ENCODE assay signal across 28 cellular contexts in the genomic region with DNA sequence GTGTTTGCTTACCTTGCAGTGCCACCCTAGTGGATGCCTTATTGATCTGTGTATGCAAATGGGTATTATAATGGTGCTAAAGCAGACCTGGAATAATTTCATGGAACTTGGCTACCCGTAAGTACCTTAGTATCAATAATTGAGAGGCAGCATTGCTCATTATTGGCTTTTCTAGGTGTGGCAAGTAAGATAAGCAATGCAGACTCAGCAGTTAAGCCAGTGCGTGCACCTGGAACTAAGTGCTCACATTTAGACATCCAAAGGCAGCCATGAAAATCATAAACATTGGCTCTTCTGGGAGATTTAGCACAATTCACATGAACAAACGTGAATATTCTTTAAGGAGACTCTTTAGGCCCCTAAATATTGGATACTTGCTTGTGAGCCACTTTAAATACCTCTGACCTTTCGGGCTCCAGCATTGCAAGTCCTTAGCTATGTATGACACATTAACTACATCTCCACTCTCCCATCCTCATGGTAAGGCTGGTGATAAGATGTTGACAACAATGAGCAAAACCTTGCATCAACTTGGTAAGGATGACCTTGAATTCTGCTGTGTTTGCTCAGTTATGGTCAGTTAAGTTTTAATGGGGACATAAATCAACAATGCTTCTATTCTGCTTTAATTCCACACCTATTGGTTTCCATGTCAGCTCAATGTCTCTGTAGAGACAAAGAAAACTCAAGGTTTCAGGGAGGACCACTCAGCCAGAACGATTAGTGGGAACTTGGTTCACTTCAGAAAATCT.
DNase-seq lines count a peak whose midpoint lies in the region; ATAC-seq and TF ChIP-seq lines count a peak whose summit lies in the region.
"Had no signal": no experiment of that assay in that cellular context is flagged by ENCODE, and none has a peak within 500 bp of the region (broad histone marks: within the 10 kb centered on the region; RNA-seq: fewer than 3 reads in every experiment).

No MANE protein-coding gene starts in this region.

- no peak for TF ChIP-seq CTCF in PC-9 (conservative IDR thresholded peaks at IDR 0.05)
- TF ChIP-seq CTCF in Peyer's patch (IDR thresholded peaks at IDR 0.05) = no peak

- TF ChIP-seq POLR2A in Peyer's patch (IDR thresholded peaks at IDR 0.05) = no peak

- H3K4me1 ChIP-seq in PC-9 (replicated peaks; ENCODE audit: insufficient read depth) (no peaks in the 10 kb centered on the region), Peyer's patch (no peaks in the 10 kb centered on the region)
- H3K4me1 ChIP-seq: esophagus muscularis mucosa, foreskin keratinocyte, heart left ventricle, uterus had no signal

- H3K27me3 ChIP-seq in PC-9 (ENCODE audit: insufficient read depth, low read depth) (no peaks in the 10 kb centered on the region; the same call in 1 of the 2 replicates), Peyer's patch (no peaks in the 10 kb centered on the region)
- H3K27me3 ChIP-seq: esophagus muscularis mucosa, foreskin keratinocyte, heart left ventricle, uterus had no signal

- no peak overlapping the region for H3K27ac ChIP-seq in PC-9
- no peak overlapping the region for H3K27ac ChIP-seq in Peyer's patch
- H3K27ac ChIP-seq: esophagus muscularis mucosa, foreskin keratinocyte, GM23248, heart left ventricle, thoracic aorta, uterus had no signal

- no peaks in the 10 kb centered on the region for H3K79me2 ChIP-seq in PC-9 (ENCODE audit: low read depth)

- H2AFZ ChIP-seq in PC-9 = no peak overlapping the region
- H2AFZ ChIP-seq: GM23248 had no signal

- DNase-seq in DMS53 treated with DMSO at 0.1 percent for 48 hours (lab: John Stamatoyannopoulos, UW; ENCODE audit: unreplicated experiment) (peak; percentile 92), NCI-H187 treated with DMSO at 0.1 percent for 48 hours (lab: John Stamatoyannopoulos, UW) (peak; percentile 96), NCI-H774 (lab: John Stamatoyannopoulos, UW) (peak; percentile 57), kidney tubule cell (ENCODE audit: low spot score) (peak; percentile 75), PC-9 (no peak), Peyer's patch (no peak)
- no peak for DNase-seq in central memory CD4-positive, alpha-beta T cell
- DNase-seq: activated CD8-positive, alpha-beta memory T cell treated with anti-CD3 and anti-CD28 coated beads, Interleukin-2, amount 10 ng/mL, durations not matched to agents 7 days and 5 days; activated naive CD8-positive, alpha-beta T cell treated with anti-CD3 and anti-CD28 coated beads, Interleukin-2, amount 50 U/mL, for 24 hours; activated T-cell treated with anti-CD3 and anti-CD28 coated beads, Interleukin-2, amount 50 U/mL, for 48 hours; caudate nucleus; endodermal cell; foreskin keratinocyte; GM23248; heart left ventricle; Karpas-422; left cardiac atrium; MV-4-11; NCI-H524 treated with DMSO at 0.1 percent for 48 hours; stimulated activated CD4-positive, alpha-beta T cell treated with anti-CD3 and anti-CD28 coated beads, Interleukin-15, amount 100 ng/mL, for 24 hours; stimulated activated naive CD8-positive, alpha-beta T cell treated with anti-CD3 and anti-CD28 coated beads, Interleukin-15, Interleukin-2, amounts not matched to agents 100 U/mL and 50 U/mL, for 24 hours; T-helper 9 cell; uterus had no signal

- H3K4me2 ChIP-seq in PC-9 = no peak overlapping the region

- H4K20me1 ChIP-seq in PC-9 (ENCODE audit: insufficient read depth) = no peaks in the 10 kb centered on the region

- BruUV-seq in PC-9 (replicated peaks; lab: Mats Ljungman, UMichigan) = no TSS peak

- CTCF ChIA-PET in PC-9 (lab: Charles Lee) = no interaction called here

- H3F3A ChIP-seq in PC-9 (ENCODE audit: insufficient read depth, low read depth) = no peaks in the 10 kb centered on the region

- H3K4me3 ChIP-seq in PC-9 = no peak overlapping the region
- no peak overlapping the region for H3K4me3 ChIP-seq in Peyer's patch
- H3K4me3 ChIP-seq: esophagus muscularis mucosa, GM23248, heart left ventricle, thoracic aorta, uterus had no signal

- no peak for ATAC-seq in HG03571 (IDR thresholded peaks at IDR 0.05; ENCODE audit: unreplicated experiment)
- ATAC-seq: activated CD8-positive, alpha-beta memory T cell treated with anti-CD3 and anti-CD28 coated beads, Interleukin-2, amount 10 ng/mL, durations not matched to agents 7 days and 5 days; activated naive CD8-positive, alpha-beta T cell treated with anti-CD3 and anti-CD28 coated beads, Interleukin-2, amount 50 U/mL, for 24 hours; foreskin keratinocyte; heart left ventricle; left cardiac atrium; Right ventricle myocardium inferior; stimulated activated naive CD8-positive, alpha-beta T cell treated with anti-CD3 and anti-CD28 coated beads, Interleukin-15, Interleukin-2, amounts not matched to agents 100 U/mL and 50 U/mL, for 24 hours; WTC11 had no signal

- H3K9me3 ChIP-seq in PC-9 (ENCODE audit: insufficient read depth, low read depth) = no peaks in the 10 kb centered on the region
- H3K9me3 ChIP-seq in Peyer's patch = no peaks in the 10 kb centered on the region
- H3K9me3 ChIP-seq: thoracic aorta, uterus had no signal

- no peaks in the 10 kb centered on the region for H3K9me2 ChIP-seq in PC-9 (ENCODE audit: insufficient read depth)

- POLR2A ChIA-PET in PC-9 (lab: Charles Lee; ENCODE audit: unreplicated experiment) = no interaction called here

- no peaks in the 10 kb centered on the region for H3K36me3 ChIP-seq in PC-9 (ENCODE audit: low read depth)
- no peaks in the 10 kb centered on the region for H3K36me3 ChIP-seq in Peyer's patch
- H3K36me3 ChIP-seq: esophagus muscularis mucosa, heart left ventricle, thoracic aorta, uterus had no signal

- intact Hi-C loops in PC-9 (cut with micrococcal nuclease; ENCODE audit: unreplicated experiment) = no loop called here

Comparison
In these comparisons a context has a peak if more than half of its experiments do, and no peak if none do; other contexts are left out.
1. DNase-seq: peak in DMS53 treated with DMSO at 0.1 percent for 48 hours (single experiment), NCI-H187 treated with DMSO at 0.1 percent for 48 hours (single experiment), NCI-H774 (single experiment) and kidney tubule cell (single experiment); none in PC-9 (0 of 2), Peyer's patch (0 of 3) and central memory CD4-positive, alpha-beta T cell (single experiment).